ENCODE assay signal across 6 cellular contexts in the genomic region with DNA sequence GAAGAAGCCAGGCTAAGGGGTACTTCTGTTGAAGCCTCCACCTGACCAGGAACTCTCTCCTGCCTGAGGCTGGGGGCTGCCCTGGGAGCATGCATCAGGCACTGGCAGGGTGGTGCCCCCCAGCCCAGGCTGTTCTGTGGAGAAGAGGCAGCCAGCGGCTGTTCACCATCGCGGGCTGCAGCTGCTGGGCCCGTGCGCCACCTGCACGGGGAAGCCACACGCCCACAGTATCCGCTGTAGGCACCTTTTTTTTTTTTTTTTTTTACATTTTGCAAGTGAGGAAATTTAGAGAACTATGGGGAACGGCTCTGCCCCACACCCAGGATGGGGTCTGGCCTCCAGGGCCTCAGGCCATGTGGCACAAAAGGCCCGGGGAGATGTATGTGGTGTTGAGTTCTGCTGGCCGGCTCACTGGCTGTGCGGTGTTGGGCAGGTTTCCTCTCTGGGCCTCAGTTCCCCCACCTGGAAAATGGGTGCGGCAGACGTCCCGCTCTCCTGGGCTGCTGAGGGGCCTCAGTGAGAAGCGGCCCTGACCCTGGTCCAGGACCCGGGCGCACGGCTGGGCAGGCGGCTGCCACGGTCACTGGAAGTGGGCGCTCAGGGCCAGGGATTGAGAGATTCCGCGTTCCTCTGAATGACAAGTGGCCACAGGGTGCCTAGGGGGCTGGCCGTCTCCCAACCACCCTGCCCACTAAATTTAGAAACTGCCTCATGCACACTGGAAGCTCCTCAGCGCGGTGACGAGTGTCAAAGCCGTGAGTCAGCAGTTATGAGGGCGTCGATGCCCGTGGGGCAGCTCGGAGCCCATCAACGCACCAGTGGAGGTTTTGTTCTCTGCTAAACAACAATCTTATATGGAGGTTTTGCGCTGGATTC. TPM values are rescaled to one million over a fixed set of nuclear protein-coding genes. Genes with fewer than 3 reads are reported as not detected.
DNase-seq lines count a peak whose midpoint lies in the region; ATAC-seq lines count a peak whose summit lies in the region.

No MANE protein-coding gene starts in this region.

- DNase-seq in AG08396 (ENCODE audit: low spot score): peak; percentile 80
- peak in 1 of 2 donors; percentile 41 for DNase-seq in activated naive CD4-positive, alpha-beta T cell treated with anti-CD3 and anti-CD28 coated beads, Interleukin-2, amount 50 U/mL, for 72 hours (ENCODE audit: low spot score in 2 of 2)
- peak; percentile 72 to 85 for DNase-seq in lung microvascular endothelial cell (ENCODE audit: low read depth in 2 of 2)
- DNase-seq in cerebellar nuclear complex (lab: John Stamatoyannopoulos, UW): no peak

- H3K36me3 ChIP-seq in KOPT-K1 (ENCODE audit: insufficient read depth, low read length): no peaks in the 10 kb centered on the region

- peak overlapping the region; percentile 9 to 77 for H3K27ac Mint-ChIP-seq in activated naive CD4-positive, alpha-beta T cell treated with anti-CD3 and anti-CD28 coated beads, Interleukin-2, amount 50 U/mL, for 72 hours

- peaks cover 0 to 4% of the 10 kb centered on the region in 2 donors for H3K36me3 Mint-ChIP-seq in activated naive CD4-positive, alpha-beta T cell treated with anti-CD3 and anti-CD28 coated beads, Interleukin-2, amount 50 U/mL, for 72 hours

- H3K9me3 Mint-ChIP-seq in activated naive CD4-positive, alpha-beta T cell treated with anti-CD3 and anti-CD28 coated beads, Interleukin-2, amount 50 U/mL, for 72 hours: no peaks in the 10 kb centered on the region

- peak; percentile 73 to 81 for ATAC-seq in activated naive CD4-positive, alpha-beta T cell treated with anti-CD3 and anti-CD28 coated beads, Interleukin-2, amount 50 U/mL, for 72 hours
- ATAC-seq in HG03378 (IDR thresholded peaks at IDR 0.05; ENCODE audit: unreplicated experiment): no peak

- no peaks in the 10 kb centered on the region for H3K9me3 ChIP-seq in KOPT-K1 (ENCODE audit: insufficient read depth, low read length, poor library complexity, severe bottlenecking)

- peak overlapping the region; percentile 96 for H3K27ac ChIP-seq in KOPT-K1 (ENCODE audit: low read depth, low read length, poor library complexity, severe bottlenecking)

RNA-seq across cellular contexts. Expression of gene INTS1, which starts 8.8 kb away (rescaled TPM):
- 10 to 100 TPM; 84.6 to 85.0 TPM for total RNA-seq in activated naive CD4-positive, alpha-beta T cell treated with anti-CD3 and anti-CD28 coated beads, Interleukin-2, amount 50 U/mL, for 72 hours
- 24.4 and 26.8 TPM in 2 replicates for total RNA-seq in lung microvascular endothelial cell

RNA-seq across cellular contexts. Expression of gene MAFK, which starts 17.5 kb away (rescaled TPM):
- total RNA-seq in activated naive CD4-positive, alpha-beta T cell treated with anti-CD3 and anti-CD28 coated beads, Interleukin-2, amount 50 U/mL, for 72 hours: 10 to 100 TPM; 34.1 to 37.3 TPM
- 18.1 and 56.9 TPM in 2 replicates for total RNA-seq in lung microvascular endothelial cell

RNA-seq across cellular contexts. Expression of gene TMEM184A, which starts 43.0 kb away (rescaled TPM):
- total RNA-seq in activated naive CD4-positive, alpha-beta T cell treated with anti-CD3 and anti-CD28 coated beads, Interleukin-2, amount 50 U/mL, for 72 hours: under 1 TPM; 0.12 to 0.73 TPM
- total RNA-seq in lung microvascular endothelial cell: under 0.01 TPM in 2 replicates

RNA-seq across cellular contexts. Expression of gene MICALL2, which starts 53.7 kb away (rescaled TPM):
- total RNA-seq in activated naive CD4-positive, alpha-beta T cell treated with anti-CD3 and anti-CD28 coated beads, Interleukin-2, amount 50 U/mL, for 72 hours: 1 to 10 TPM; 1.4 to 9.1 TPM
- 7.4 and 8.9 TPM in 2 replicates for total RNA-seq in lung microvascular endothelial cell

RNA-seq across cellular contexts. Expression of gene PSMG3, which starts 56.8 kb away (rescaled TPM):
- total RNA-seq in activated naive CD4-positive, alpha-beta T cell treated with anti-CD3 and anti-CD28 coated beads, Interleukin-2, amount 50 U/mL, for 72 hours: 10 to 100 TPM; 26.8 to 36.4 TPM
- total RNA-seq in lung microvascular endothelial cell: 13.3 and 17.9 TPM in 2 replicates

Comparison
In these comparisons a context has a peak if more than half of its experiments do, and no peak if none do; other contexts are left out.
1. DNase-seq: peak in AG08396 (single experiment) and lung microvascular endothelial cell (2 of 2); none in cerebellar nuclear complex (0 of 2).